ENCODE assay signal across 15 cellular contexts in the genomic region with DNA sequence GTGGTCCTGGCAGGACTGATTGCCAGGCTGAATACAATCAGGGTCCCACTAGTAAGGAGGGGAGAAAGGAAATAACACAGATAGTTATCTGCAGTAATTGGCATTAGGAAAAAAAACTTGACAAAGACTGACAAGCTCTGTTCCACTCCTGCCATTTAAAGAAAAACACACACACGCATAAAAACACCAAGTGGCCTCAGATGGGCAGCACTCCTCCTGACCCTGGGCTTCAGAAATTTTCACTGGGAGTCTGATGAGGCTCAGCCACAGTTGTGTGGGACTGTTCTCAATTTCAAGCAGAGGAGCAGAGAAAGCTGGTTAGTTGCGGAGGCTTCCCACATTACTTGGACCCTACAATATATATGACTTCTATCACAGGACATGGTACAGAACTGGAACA.
DNase-seq lines count a peak whose midpoint lies in the region; ATAC-seq and TF ChIP-seq lines count a peak whose summit lies in the region.
"Had no signal": no experiment of that assay in that cellular context is flagged by ENCODE, and none has a peak within 500 bp of the region (broad histone marks: within the 10 kb centered on the region; RNA-seq: fewer than 3 reads in every experiment).

No MANE protein-coding gene starts in this region.

- H3K9me3 ChIP-seq in adrenal gland (replicated peaks in 1 of 3) (no peaks in the 10 kb centered on the region), subcutaneous abdominal adipose tissue (ENCODE audit: control insufficient read depth in 5 of 5, low read length in 5 of 5) (no peaks in the 10 kb centered on the region)
- H3K9me3 ChIP-seq: right lobe of liver had no signal

- H3K4me3 Mint-ChIP-seq in activated naive CD4-positive, alpha-beta T cell treated with anti-CD3 and anti-CD28 coated beads, Interleukin-2, amount 10 ng/mL, durations not matched to agents 7 days and 5 days = no peak overlapping the region
- H3K4me3 Mint-ChIP-seq in activated naive CD4-positive, alpha-beta T cell treated with anti-CD3 and anti-CD28 coated beads for 36 hours = no peak overlapping the region

- peaks cover 38% of the 10 kb centered on the region for H3K36me3 Mint-ChIP-seq in activated naive CD4-positive, alpha-beta T cell treated with anti-CD3 and anti-CD28 coated beads, Interleukin-2, amount 10 ng/mL, durations not matched to agents 7 days and 5 days
- H3K36me3 Mint-ChIP-seq in activated naive CD4-positive, alpha-beta T cell treated with anti-CD3 and anti-CD28 coated beads for 36 hours (ENCODE audit: low read depth) = peaks cover 32% of the 10 kb centered on the region

- H3K4me1 Mint-ChIP-seq in activated naive CD4-positive, alpha-beta T cell treated with anti-CD3 and anti-CD28 coated beads, Interleukin-2, amount 10 ng/mL, durations not matched to agents 7 days and 5 days = peaks cover 22% of the 10 kb centered on the region
- peaks cover 47% of the 10 kb centered on the region for H3K4me1 Mint-ChIP-seq in activated naive CD4-positive, alpha-beta T cell treated with anti-CD3 and anti-CD28 coated beads for 36 hours (ENCODE audit: low read depth)

- no peak for DNase-seq in activated naive CD4-positive, alpha-beta T cell treated with anti-CD3 and anti-CD28 coated beads, Interleukin-2, amount 10 ng/mL, durations not matched to agents 7 days and 5 days
- DNase-seq in activated naive CD4-positive, alpha-beta T cell treated with anti-CD3 and anti-CD28 coated beads for 36 hours = no peak
- DNase-seq in adrenal gland (no peak), left colon (no peak), occipital lobe (lab: John Stamatoyannopoulos, UW) (no peak), ureter (ENCODE audit: low spot score) (no peak)
- no peak for DNase-seq in NK-92 treated with Interleukin-12 subunit alpha and Interleukin-12 subunit beta, amount 100 ng/mL, for 24 hours (lab: John Stamatoyannopoulos, UW)
- DNase-seq: activated naive CD4-positive, alpha-beta T cell treated with anti-CD3 and anti-CD28 coated beads, Interleukin-2, amount 50 U/mL, for 16 hours; central memory CD4-positive, alpha-beta T cell; glutamatergic neuron; NCI-H1092; right lobe of liver; stimulated activated CD4-positive, alpha-beta T cell treated with anti-CD3 and anti-CD28 coated beads, Interleukin-4, amount 100 ng/mL, for 1 hour had no signal

- no peak overlapping the region for H3K9ac ChIP-seq in subcutaneous abdominal adipose tissue (ENCODE audit: low read length in 5 of 5)

- TF ChIP-seq CTCF in adrenal gland (IDR thresholded peaks at IDR 0.05) = peak in 1 of 6 experiments; percentile 9

- TF ChIP-seq POLR2A in adrenal gland (IDR thresholded peaks at IDR 0.05) = no peak

- H3K27ac ChIP-seq in adrenal gland = peak overlapping the region; percentile 2 to 63 (median 25)
- H3K27ac ChIP-seq in subcutaneous abdominal adipose tissue (ENCODE audit: low read depth, low read length) = peak overlapping the region; percentile 4
- H3K27ac ChIP-seq: right lobe of liver, VCaP had no signal

- peaks cover 0 to 11% of the 10 kb centered on the region in 2 donors for H3K36me3 ChIP-seq in adrenal gland (replicated peaks in 1 of 2)
- peaks cover 11 to 26% (median 23%) of the 10 kb centered on the region in 5 donors for H3K36me3 ChIP-seq in subcutaneous abdominal adipose tissue (ENCODE audit: control insufficient read depth in 5 of 5, insufficient read depth in 5 of 5, low read length in 5 of 5)

- peak overlapping the region; percentile 50 for H3K27ac Mint-ChIP-seq in activated naive CD4-positive, alpha-beta T cell treated with anti-CD3 and anti-CD28 coated beads, Interleukin-2, amount 10 ng/mL, durations not matched to agents 7 days and 5 days
- no peak overlapping the region for H3K27ac Mint-ChIP-seq in activated naive CD4-positive, alpha-beta T cell treated with anti-CD3 and anti-CD28 coated beads for 36 hours

- H3K27me3 Mint-ChIP-seq in activated naive CD4-positive, alpha-beta T cell treated with anti-CD3 and anti-CD28 coated beads, Interleukin-2, amount 10 ng/mL, durations not matched to agents 7 days and 5 days = no peaks in the 10 kb centered on the region
- no peaks in the 10 kb centered on the region for H3K27me3 Mint-ChIP-seq in activated naive CD4-positive, alpha-beta T cell treated with anti-CD3 and anti-CD28 coated beads for 36 hours (ENCODE audit: low read depth)

- ATAC-seq in left colon = peak; percentile 19

- no peaks in the 10 kb centered on the region for H3K9me3 Mint-ChIP-seq in activated naive CD4-positive, alpha-beta T cell treated with anti-CD3 and anti-CD28 coated beads, Interleukin-2, amount 10 ng/mL, durations not matched to agents 7 days and 5 days
- no peaks in the 10 kb centered on the region for H3K9me3 Mint-ChIP-seq in activated naive CD4-positive, alpha-beta T cell treated with anti-CD3 and anti-CD28 coated beads for 36 hours

- WGBS in adrenal gland, 4 donors = 66 to 80% (median 67%) methylated on average over 2 of the region's 2 CpGs

- no peaks in the 10 kb centered on the region for H3K27me3 ChIP-seq in adrenal gland
- H3K27me3 ChIP-seq in subcutaneous abdominal adipose tissue (ENCODE audit: control insufficient read depth in 5 of 5, insufficient read depth in 4 of 5, low read length in 5 of 5) = no peaks in the 10 kb centered on the region
- H3K27me3 ChIP-seq: right lobe of liver had no signal

- CTCF ChIA-PET in activated naive CD4-positive, alpha-beta T cell treated with anti-CD3 and anti-CD28 coated beads, Interleukin-2, amount 10 ng/mL, durations not matched to agents 7 days and 5 days (lab: Charles Lee) = no interaction called here
- CTCF ChIA-PET in activated naive CD4-positive, alpha-beta T cell treated with anti-CD3 and anti-CD28 coated beads for 36 hours (lab: Charles Lee) = interaction anchor here (0.6 kb wide), 1 partner anchor 9 kb away, joined by 3 read pairs; no protein-coding TSS in a partner anchor

- intact Hi-C loops in activated naive CD4-positive, alpha-beta T cell treated with anti-CD3 and anti-CD28 coated beads for 36 hours (cut with micrococcal nuclease) = no loop called here
- intact Hi-C loops in adrenal gland (cut with DNase I) = no loop called here
- intact Hi-C loops in left colon (cut with DNase I, micrococcal nuclease) = no loop called here

- no peak overlapping the region for H3K4me3 ChIP-seq in adrenal gland
- H3K4me3 ChIP-seq in subcutaneous abdominal adipose tissue (ENCODE audit: low read depth in 1 of 5, low read length in 5 of 5) = no peak overlapping the region
- H3K4me3 ChIP-seq: right lobe of liver had no signal

- H3K4me1 ChIP-seq in adrenal gland (replicated peaks in 1 of 2) (peaks cover 16 to 55% of the 10 kb centered on the region in 2 donors), subcutaneous abdominal adipose tissue (ENCODE audit: control insufficient read depth in 5 of 5, insufficient read depth in 5 of 5, low read length in 5 of 5) (peaks cover 5 to 22% (median 20%) of the 10 kb centered on the region in 5 donors)
